1 cellular context compared by ENCODE assay signal in genomic region chr4:73446336-73446938, GRCh38.
TF ChIP-seq lines count a peak whose summit lies in the region.

No MANE protein-coding gene starts in this region.

TF ChIP-seq in H1, 55 proteins besides CTCF, POLR2A, EP300 and RAD21:
- TF ChIP-seq JUN (IDR thresholded peaks at IDR 0.05; ENCODE audit: low read depth, low read length) (no peak), JUND (IDR thresholded peaks at IDR 0.05; ENCODE audit: low read length) (0 out of 2 replicates have a peak, but pooled peaks have one; percentile 34), NRF1 (IDR thresholded peaks at IDR 0.05; ENCODE audit: low read depth, low read length) (no peak), SP1 (IDR thresholded peaks at IDR 0.05; ENCODE audit: low read depth, low read length) (no peak), KDM5A (IDR thresholded peaks at IDR 0.05; ENCODE audit: low read length) (no peak), CHD7 (IDR thresholded peaks at IDR 0.05; ENCODE audit: insufficient replicate concordance, low read length) (no peak)
